In genomic region chr16:28136751-28137434, GRCh38 we compare ENCODE assay signal across 12 cellular contexts.
DNase-seq lines count a peak whose midpoint lies in the region; ATAC-seq, FAIRE-seq and TF ChIP-seq lines count a peak whose summit lies in the region.
"Had no signal": no experiment of that assay in that cellular context is flagged by ENCODE, and none has a peak within 500 bp of the region (broad histone marks: within the 10 kb centered on the region; RNA-seq: fewer than 3 reads in every experiment).

No MANE protein-coding gene starts in this region.

- TF ChIP-seq EP300 in K562 (IDR thresholded peaks at IDR 0.05; ENCODE audit: low read length) = no peak

- TF ChIP-seq RAD21 in K562 (CRISPR knock-in tag; conservative IDR thresholded peaks at IDR 0.05 in 1 of 2, IDR thresholded peaks at IDR 0.05 in 1 of 2) = peak in 1 of 2 experiments; percentile 27; a peak in 1 of 4 replicates

- H3K4me1 Mint-ChIP-seq in CD8-positive, alpha-beta T cell (ENCODE audit: low read depth) = peaks cover 53% of the 10 kb centered on the region

- no peaks in the 10 kb centered on the region for H3K9me3 ChIP-seq in CD8-positive, alpha-beta T cell (ENCODE audit: low read length)
- no peaks in the 10 kb centered on the region for H3K9me3 ChIP-seq in K562 (replicated peaks; ENCODE audit: control insufficient read depth, insufficient read depth, low read depth, low read length)
- H3K9me3 ChIP-seq: colonic mucosa had no signal

- no peaks in the 10 kb centered on the region for H3K9me3 Mint-ChIP-seq in CD8-positive, alpha-beta T cell

- no peak overlapping the region for H3K4me2 ChIP-seq in K562 (ENCODE audit: insufficient read depth, low read length)

- no peak overlapping the region for H2AFZ ChIP-seq in K562 (ENCODE audit: low read depth, low read length)

- no peak for ATAC-seq in CD8-positive, alpha-beta T cell
- ATAC-seq in K562 = no peak
- ATAC-seq in HG02885 (IDR thresholded peaks at IDR 0.05; ENCODE audit: poor library complexity, unreplicated experiment) = no peak
- ATAC-seq in GM19467 (IDR thresholded peaks at IDR 0.05; ENCODE audit: unreplicated experiment) = no peak
- ATAC-seq in GM21737 (IDR thresholded peaks at IDR 0.05; ENCODE audit: unreplicated experiment) = no peak
- ATAC-seq: right cardiac atrium had no signal

- TF ChIP-seq POLR2A in K562 (conservative IDR thresholded peaks at IDR 0.05) = no peak

- DNase-seq in CD8-positive, alpha-beta T cell = peak; percentile 23 to 69 (median 53)
- DNase-seq in T-helper 2 cell = peak in 3 of 5 experiments; percentile 27 to 85 (median 39)
- DNase-seq in K562 (ENCODE audit: extremely low read depth in 1 of 4, low spot score in 3 of 4) = no peak
- DNase-seq in myocyte (ENCODE audit: low read depth) = peak; percentile 22
- DNase-seq in LoVo (ENCODE audit: low spot score) = no peak
- DNase-seq: colonic mucosa, EL, KBM-7, right cardiac atrium had no signal

- peak overlapping the region; percentile 4 for H3K27ac ChIP-seq in CD8-positive, alpha-beta T cell (ENCODE audit: low read depth, low read length)
- no peak overlapping the region for H3K27ac ChIP-seq in K562 (ENCODE audit: extremely low read depth, low read depth, low read length)
- H3K27ac ChIP-seq: colonic mucosa had no signal

- peaks cover 56% of the 10 kb centered on the region for H3K4me1 ChIP-seq in CD8-positive, alpha-beta T cell (ENCODE audit: insufficient read depth, low read length)
- H3K4me1 ChIP-seq in K562 (replicated peaks in 1 of 2; ENCODE audit: control insufficient read depth in 2 of 2, insufficient read depth in 2 of 2, low read length in 2 of 2) = peaks cover 0 to 5% of the 10 kb centered on the region in 2 experiments; a peak in 1 of 5 replicates
- H3K4me1 ChIP-seq: colonic mucosa had no signal

- no TSS peak for BruUV-seq in K562 (replicated peaks; lab: Mats Ljungman, UMichigan)

- peak overlapping the region; percentile 5 for H3K4me3 Mint-ChIP-seq in CD8-positive, alpha-beta T cell

- 93% methylated on average over 6 of the region's 6 CpGs for WGBS in K562 (ENCODE audit: insufficient coverage, low coverage, missing lambda C conversion rate)

- in situ Hi-C loops in K562 (cut with MboI) = no loop called here

- no peak overlapping the region for H3K9ac ChIP-seq in K562 (ENCODE audit: insufficient read depth in 1 of 2, low read depth in 2 of 2, low read length in 2 of 2)

- no peaks in the 10 kb centered on the region for H3K27me3 ChIP-seq in CD8-positive, alpha-beta T cell (ENCODE audit: insufficient read depth, low read length)
- H3K27me3 ChIP-seq in K562 (ENCODE audit: control insufficient read depth in 2 of 2, insufficient read depth in 2 of 2, low read length in 2 of 2) = no peaks in the 10 kb centered on the region
- H3K27me3 ChIP-seq: colonic mucosa had no signal

- intact Hi-C loops in CD8-positive, alpha-beta T cell (cut with DNase I, micrococcal nuclease) = loop anchor here (1.0 to 10.0 kb wide), 4 partner anchors 50 to 418 kb away; partner anchors contain the start of gene SGF29 (in 1 of the 2)
- intact Hi-C loops in K562 (cut with micrococcal nuclease) = no loop called here

- CTCF ChIA-PET in CD8-positive, alpha-beta T cell (lab: Charles Lee) = interaction anchor here (0.7 to 13.3 kb wide), 17 partner anchors 12 to 179 kb away, joined by 3 to 394 read pairs (median 3); partner anchors contain the start of gene XPO6
- CTCF ChIA-PET in K562 (lab: Yijun Ruan, JAX; ENCODE audit: low intra/inter-chr PET ratio) = no interaction called here

- POLR2A ChIA-PET in CD8-positive, alpha-beta T cell (lab: Charles Lee) = interaction anchor here (0.9 to 2.2 kb wide), 6 partner anchors 28 to 141 kb away, joined by 3 to 9 read pairs (median 5); no protein-coding TSS in a partner anchor
- POLR2A ChIA-PET in K562 (lab: Yijun Ruan, JAX) = interaction anchor here (1.4 kb wide), 1 partner anchor 17 kb away, joined by 4 read pairs; no protein-coding TSS in a partner anchor

- H3K36me3 Mint-ChIP-seq in CD8-positive, alpha-beta T cell = peaks cover 62% of the 10 kb centered on the region

- no peaks in the 10 kb centered on the region for H4K20me1 ChIP-seq in K562 (replicated peaks; ENCODE audit: control insufficient read depth, insufficient read depth, low read length)

- no peaks in the 10 kb centered on the region for H3K9me1 ChIP-seq in K562 (ENCODE audit: control insufficient read depth, insufficient read depth, low read length)

- H3K79me2 ChIP-seq in K562 (ENCODE audit: control insufficient read depth, insufficient read depth, low read length) = peaks cover 21% of the 10 kb centered on the region; the same call in 2 of the 3 replicates

- FAIRE-seq in K562 (lab: Jason Lieb, UNC) = no peak

- H3K36me3 ChIP-seq in CD8-positive, alpha-beta T cell (ENCODE audit: insufficient read depth, low read length) = peaks cover 30% of the 10 kb centered on the region
- H3K36me3 ChIP-seq in K562 (ENCODE audit: control insufficient read depth, insufficient read depth, low read length) = peaks cover 86% of the 10 kb centered on the region
- H3K36me3 ChIP-seq: colonic mucosa had no signal

- peak overlapping the region; percentile 6 for H3K4me3 ChIP-seq in CD8-positive, alpha-beta T cell (ENCODE audit: low read depth, low read length)
- H3K4me3 ChIP-seq in K562 = no peak overlapping the region
- H3K4me3 ChIP-seq: colonic mucosa had no signal

- peak; percentile 38 for TF ChIP-seq CTCF in CD8-positive, alpha-beta T cell (IDR thresholded peaks at IDR 0.05)
- TF ChIP-seq CTCF in K562 (IDR thresholded peaks at IDR 0.05 in 2 of 3, conservative IDR thresholded peaks at IDR 0.05 in 1 of 3; ENCODE audit: insufficient read depth in 2 of 3, low read depth in 1 of 3, low read length in 3 of 3) = no peak

- peak overlapping the region; percentile 91 for H3K27ac Mint-ChIP-seq in CD8-positive, alpha-beta T cell

- H3K27me3 Mint-ChIP-seq in CD8-positive, alpha-beta T cell (ENCODE audit: low read depth) = no peaks in the 10 kb centered on the region

TF ChIP-seq in K562, 482 proteins besides CTCF, POLR2A, EP300 and RAD21:
- TF ChIP-seq GABPA (tag; conservative IDR thresholded peaks at IDR 0.05; ENCODE audit: low read depth) = 0 out of 2 replicates have a peak, but pooled peaks have one; percentile 0
- no peak for TF ChIP-seq ZNF124 (CRISPR knock-in tag; IDR thresholded peaks at IDR 0.05)

Comparison
In these comparisons a context has a peak if more than half of its experiments do, and no peak if none do; other contexts are left out.
1. DNase-seq: peak in CD8-positive, alpha-beta T cell (7 of 7), T-helper 2 cell (3 of 5) and myocyte (single experiment); none in K562 (0 of 4) and LoVo (single experiment).